33 cellular contexts compared by ENCODE assay signal in the genomic region with DNA sequence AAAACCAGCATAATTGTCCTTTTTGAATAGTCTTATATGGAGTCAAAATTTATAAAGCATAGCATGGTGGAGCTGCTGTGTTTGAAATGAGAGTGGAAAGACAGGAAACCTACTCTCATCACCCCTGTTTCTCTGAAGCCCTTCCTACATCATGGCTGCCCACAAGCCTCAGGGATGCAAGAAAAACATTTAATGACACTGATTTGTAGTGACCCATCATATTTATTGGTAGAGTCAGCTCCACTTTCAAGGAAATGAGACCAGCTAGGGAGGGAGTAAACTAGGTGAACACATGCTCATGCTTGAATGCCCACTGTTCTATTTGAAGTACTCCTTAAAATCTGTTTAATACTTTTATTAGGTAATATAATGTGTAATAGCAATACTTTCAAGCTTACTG.
"Had no signal": no experiment of that assay in that cellular context is flagged by ENCODE, and none has a peak within 500 bp of the region (broad histone marks: within the 10 kb centered on the region; RNA-seq: fewer than 3 reads in every experiment).

No MANE protein-coding gene starts in this region.

- DNase-seq: activated CD4-positive, alpha-beta T cell treated with anti-CD3 and anti-CD28 coated beads for 1 hour; activated CD4-positive, alpha-beta T cell treated with anti-CD3 and anti-CD28 coated beads, Interleukin-2, amount 10 ng/mL, durations not matched to agents 24 days and 14 days; activated CD4-positive, alpha-beta T cell treated with anti-CD3 and anti-CD28 coated beads, Interleukin-2, amount 50 U/mL, for 4 hours; activated CD4-positive, CD25-positive, alpha-beta regulatory T cell; activated CD8-positive, alpha-beta T cell treated with anti-CD3 and anti-CD28 coated beads for 36 hours; activated effector memory CD4-positive, alpha-beta T cell treated with anti-CD3 and anti-CD28 coated beads, Interleukin-2, amount 50 U/mL, for 16 hours; activated naive CD4-positive, alpha-beta T cell; activated naive CD4-positive, alpha-beta T cell treated with anti-CD3 and anti-CD28 coated beads, Interleukin-2, amount 50 U/mL, for 16 hours; activated naive CD8-positive, alpha-beta T cell treated with anti-CD3 and anti-CD28 coated beads for 36 hours; activated T-cell treated with anti-CD3 and anti-CD28 coated beads, Interleukin-2, amount 50 U/mL, for 1 hour; activated T-cell treated with anti-CD3 and anti-CD28 coated beads, Interleukin-2, amount 50 U/mL, for 72 hours; amniotic stem cell; aorta; Kasumi-1; KG1; MG63; NCI-H1048; NCI-H1105 treated with DMSO at 0.1 percent for 48 hours; NCI-H1436; NCI-H1694; NCI-H2029; NCI-H345; NCI-H524 treated with DMSO at 0.1 percent for 48 hours; NCI-H748 treated with DMSO at 0.1 percent for 48 hours; NK-92 treated with Interleukin-12 subunit alpha and Interleukin-12 subunit beta, amount 100 ng/mL, for 24 hours; PC-3; SIG-M5; T1000; WERI-Rb-1 had no signal

- H3K4me3 ChIP-seq: MG63 had no signal

- H3K27ac ChIP-seq: RWPE1, WERI-Rb-1 had no signal

- ATAC-seq: activated CD8-positive, alpha-beta T cell treated with anti-CD3 and anti-CD28 coated beads for 36 hours; activated T-cell treated with anti-CD3 and anti-CD28 coated beads, Interleukin-2, amount 50 U/mL, for 72 hours; activated T-helper 17 cell treated with anti-CD3 and anti-CD28 coated beads, Interleukin-2, amount 50 U/mL, for 72 hours; PC-3; Right ventricle myocardium inferior; SK-N-SH treated with all-trans-retinoic acid at 6 μM for 48 hours had no signal

- H3K9me3 ChIP-seq: MG63 had no signal

- H3K36me3 ChIP-seq: MG63, WERI-Rb-1 had no signal

- H3K27me3 ChIP-seq: MG63 had no signal
